1 cellular context compared by ENCODE assay signal in the genomic region with DNA sequence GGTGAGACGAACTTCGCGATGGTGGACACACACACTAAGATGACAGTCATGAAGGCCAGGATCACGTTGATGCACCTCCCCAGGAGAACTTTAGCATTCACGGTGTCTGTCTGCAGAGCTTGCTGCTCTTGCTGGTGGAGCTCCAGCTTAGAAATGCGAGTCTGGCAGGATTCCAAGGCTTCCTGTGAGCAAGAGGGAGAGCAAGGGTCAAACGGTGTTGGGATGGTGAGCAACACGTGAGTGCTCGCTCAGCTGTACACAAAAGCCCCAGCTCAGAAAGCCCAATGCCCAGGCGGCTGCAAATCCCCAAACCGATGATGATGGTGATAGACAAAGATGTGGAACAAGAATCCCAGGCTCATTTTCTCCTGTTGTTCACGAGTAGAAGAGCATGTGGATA.
TF ChIP-seq lines count a peak whose summit lies in the region.

No MANE protein-coding gene starts in this region.

TF ChIP-seq in HepG2, 621 proteins besides CTCF, POLR2A, EP300 and RAD21 (continued from another document):
- TF ChIP-seq TBX2 (CRISPR knock-in tag; IDR thresholded peaks at IDR 0.05; ENCODE audit: borderline replicate concordance) (peak; percentile 80; the same call in 1 of the 2 replicates), ZNF567 (CRISPR knock-in tag; IDR thresholded peaks at IDR 0.05; ENCODE audit: borderline replicate concordance) (no peak), ZNF230 (CRISPR knock-in tag; IDR thresholded peaks at IDR 0.05) (no peak), MYC (CRISPR knock-in tag; IDR thresholded peaks at IDR 0.05; ENCODE audit: borderline replicate concordance) (peak; percentile 56; the same call in 1 of the 2 replicates), ZNF496 (CRISPR knock-in tag; IDR thresholded peaks at IDR 0.05; ENCODE audit: insufficient replicate concordance) (no peak), CREM (IDR thresholded peaks at IDR 0.05) (no peak), CREM (CRISPR knock-in tag; IDR thresholded peaks at IDR 0.05) (no peak)
- TF ChIP-seq, protein P1, sequence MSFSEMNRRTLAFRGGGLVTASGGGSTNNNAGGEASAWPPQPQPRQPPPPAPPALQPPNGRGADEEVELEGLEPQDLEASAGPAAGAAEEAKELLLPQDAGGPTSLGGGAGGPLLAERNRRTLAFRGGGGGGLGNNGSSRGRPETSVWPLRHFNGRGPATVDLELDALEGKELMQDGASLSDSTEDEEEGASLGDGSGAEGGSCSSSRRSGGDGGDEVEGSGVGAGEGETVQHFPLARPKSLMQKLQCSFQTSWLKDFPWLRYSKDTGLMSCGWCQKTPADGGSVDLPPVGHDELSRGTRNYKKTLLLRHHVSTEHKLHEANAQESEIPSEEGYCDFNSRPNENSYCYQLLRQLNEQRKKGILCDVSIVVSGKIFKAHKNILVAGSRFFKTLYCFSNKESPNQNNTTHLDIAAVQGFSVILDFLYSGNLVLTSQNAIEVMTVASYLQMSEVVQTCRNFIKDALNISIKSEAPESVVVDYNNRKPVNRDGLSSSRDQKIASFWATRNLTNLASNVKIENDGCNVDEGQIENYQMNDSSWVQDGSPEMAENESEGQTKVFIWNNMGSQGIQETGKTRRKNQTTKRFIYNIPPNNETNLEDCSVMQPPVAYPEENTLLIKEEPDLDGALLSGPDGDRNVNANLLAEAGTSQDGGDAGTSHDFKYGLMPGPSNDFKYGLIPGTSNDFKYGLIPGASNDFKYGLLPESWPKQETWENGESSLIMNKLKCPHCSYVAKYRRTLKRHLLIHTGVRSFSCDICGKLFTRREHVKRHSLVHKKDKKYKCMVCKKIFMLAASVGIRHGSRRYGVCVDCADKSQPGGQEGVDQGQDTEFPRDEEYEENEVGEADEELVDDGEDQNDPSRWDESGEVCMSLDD (CRISPR knock-in tag; IDR thresholded peaks at IDR 0.05; ENCODE audit: borderline replicate concordance), result no peak
- TF ChIP-seq, protein P2, sequence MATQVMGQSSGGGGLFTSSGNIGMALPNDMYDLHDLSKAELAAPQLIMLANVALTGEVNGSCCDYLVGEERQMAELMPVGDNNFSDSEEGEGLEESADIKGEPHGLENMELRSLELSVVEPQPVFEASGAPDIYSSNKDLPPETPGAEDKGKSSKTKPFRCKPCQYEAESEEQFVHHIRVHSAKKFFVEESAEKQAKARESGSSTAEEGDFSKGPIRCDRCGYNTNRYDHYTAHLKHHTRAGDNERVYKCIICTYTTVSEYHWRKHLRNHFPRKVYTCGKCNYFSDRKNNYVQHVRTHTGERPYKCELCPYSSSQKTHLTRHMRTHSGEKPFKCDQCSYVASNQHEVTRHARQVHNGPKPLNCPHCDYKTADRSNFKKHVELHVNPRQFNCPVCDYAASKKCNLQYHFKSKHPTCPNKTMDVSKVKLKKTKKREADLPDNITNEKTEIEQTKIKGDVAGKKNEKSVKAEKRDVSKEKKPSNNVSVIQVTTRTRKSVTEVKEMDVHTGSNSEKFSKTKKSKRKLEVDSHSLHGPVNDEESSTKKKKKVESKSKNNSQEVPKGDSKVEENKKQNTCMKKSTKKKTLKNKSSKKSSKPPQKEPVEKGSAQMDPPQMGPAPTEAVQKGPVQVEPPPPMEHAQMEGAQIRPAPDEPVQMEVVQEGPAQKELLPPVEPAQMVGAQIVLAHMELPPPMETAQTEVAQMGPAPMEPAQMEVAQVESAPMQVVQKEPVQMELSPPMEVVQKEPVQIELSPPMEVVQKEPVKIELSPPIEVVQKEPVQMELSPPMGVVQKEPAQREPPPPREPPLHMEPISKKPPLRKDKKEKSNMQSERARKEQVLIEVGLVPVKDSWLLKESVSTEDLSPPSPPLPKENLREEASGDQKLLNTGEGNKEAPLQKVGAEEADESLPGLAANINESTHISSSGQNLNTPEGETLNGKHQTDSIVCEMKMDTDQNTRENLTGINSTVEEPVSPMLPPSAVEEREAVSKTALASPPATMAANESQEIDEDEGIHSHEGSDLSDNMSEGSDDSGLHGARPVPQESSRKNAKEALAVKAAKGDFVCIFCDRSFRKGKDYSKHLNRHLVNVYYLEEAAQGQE (IDR thresholded peaks at IDR 0.05; ENCODE audit: borderline replicate concordance in 1 of 2, low read depth in 1 of 2, low read length in 2 of 2), result no peak
- TF ChIP-seq, protein P3, sequence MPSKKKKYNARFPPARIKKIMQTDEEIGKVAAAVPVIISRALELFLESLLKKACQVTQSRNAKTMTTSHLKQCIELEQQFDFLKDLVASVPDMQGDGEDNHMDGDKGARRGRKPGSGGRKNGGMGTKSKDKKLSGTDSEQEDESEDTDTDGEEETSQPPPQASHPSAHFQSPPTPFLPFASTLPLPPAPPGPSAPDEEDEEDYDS (CRISPR knock-in tag; IDR thresholded peaks at IDR 0.05), result no peak
